ENCODE assay signal across 11 cellular contexts in genomic region chr6:112244428-112244827, GRCh38. TPM values are rescaled to one million over a fixed set of nuclear protein-coding genes. Genes with fewer than 3 reads are reported as not detected.
A peak's percentile ranks its signal among the peaks of the same experiment; 100 is the strongest.
DNase-seq lines count a peak whose midpoint lies in the region; ATAC-seq and TF ChIP-seq lines count a peak whose summit lies in the region.
"Had no signal": no experiment of that assay in that cellular context is flagged by ENCODE, and none has a peak within 500 bp of the region (broad histone marks: within the 10 kb centered on the region; RNA-seq: fewer than 3 reads in every experiment).

No MANE protein-coding gene starts in this region.

- POLR2A ChIA-PET in SK-N-SH (lab: Yijun Ruan, JAX) = no interaction called here

- H3K36me3 ChIP-seq in SK-N-SH (replicated peaks in 1 of 2; ENCODE audit: control insufficient read depth in 1 of 2, insufficient read depth in 2 of 2, low read length in 1 of 2) = no peaks in the 10 kb centered on the region
- H3K36me3 ChIP-seq in esophagus squamous epithelium = no peaks in the 10 kb centered on the region
- peaks cover 37% of the 10 kb centered on the region for H3K36me3 ChIP-seq in osteoblast (ENCODE audit: insufficient read depth, low read length)
- no peaks in the 10 kb centered on the region for H3K36me3 ChIP-seq in transverse colon

- H3K79me2 ChIP-seq in SK-N-SH (ENCODE audit: insufficient read depth) = no peaks in the 10 kb centered on the region
- H3K79me2 ChIP-seq in osteoblast (ENCODE audit: insufficient read depth, low read length) = peaks cover 87% of the 10 kb centered on the region

- TF ChIP-seq CTCF in SK-N-SH (IDR thresholded peaks at IDR 0.05) (no peak), esophagus squamous epithelium (IDR thresholded peaks at IDR 0.05) (no peak), osteoblast (IDR thresholded peaks at IDR 0.05; ENCODE audit: extremely low read depth, low read depth, low read length) (no peak), transverse colon (IDR thresholded peaks at IDR 0.05) (no peak)

- H3K27ac ChIP-seq in SK-N-SH (ENCODE audit: low read depth in 2 of 2, low read length in 1 of 2) = peak overlapping the region; percentile 82 to 92; a peak in 2 of 4 replicates
- peak overlapping the region in 3 of 4 donors; percentile 74 to 88 (median 76) for H3K27ac ChIP-seq in esophagus squamous epithelium
- H3K27ac ChIP-seq in osteoblast (ENCODE audit: low read depth, low read length) = peak overlapping the region; percentile 79
- peak overlapping the region; percentile 87 to 89 (median 89) for H3K27ac ChIP-seq in transverse colon

- H4K20me1 ChIP-seq in SK-N-SH (ENCODE audit: insufficient read depth) = no peaks in the 10 kb centered on the region
- no peaks in the 10 kb centered on the region for H4K20me1 ChIP-seq in osteoblast (ENCODE audit: insufficient read depth, low read length)

- ATAC-seq in SK-N-SH treated with all-trans-retinoic acid at 6 μM for 48 hours (no peak), GM21576 (IDR thresholded peaks at IDR 0.05; ENCODE audit: unreplicated experiment) (no peak)
- ATAC-seq: activated T-cell treated with anti-CD3 and anti-CD28 coated beads, Interleukin-2, amount 50 U/mL, for 4 hours had no signal

- DNase-seq in SK-N-SH (no peak), esophagus squamous epithelium (lab: John Stamatoyannopoulos, UW) (no peak), osteoblast (ENCODE audit: insufficient read length, low spot score, missing footprints) (no peak), transverse colon (no peak), C1 segment of cervical spinal cord (lab: John Stamatoyannopoulos, UW) (no peak)
- no peak for DNase-seq in NK-92 treated with Interleukin-12 subunit alpha and Interleukin-12 subunit beta, amount 100 ng/mL, for 24 hours (lab: John Stamatoyannopoulos, UW)
- DNase-seq: 8988T; activated naive CD8-positive, alpha-beta T cell treated with anti-CD3 and anti-CD28 coated beads, Interleukin-2, amount 10 ng/mL, durations not matched to agents 7 days and 5 days; activated T-cell treated with anti-CD3 and anti-CD28 coated beads, Interleukin-2, amount 50 U/mL, for 4 hours had no signal

- no peak overlapping the region for H3K9ac ChIP-seq in SK-N-SH

- H2AFZ ChIP-seq in SK-N-SH (ENCODE audit: low read depth) = no peak overlapping the region
- H2AFZ ChIP-seq in osteoblast (ENCODE audit: low read length) = peak overlapping the region; percentile 30

- in situ Hi-C loops in transverse colon (cut with MboI; ENCODE audit: low pct_ligation_motif_present in 1 of 4, low pct_unique_long_range_greater_than_20kb in 1 of 4, low sequenced_read_pairs in 3 of 4) = no loop called here

- H3F3A ChIP-seq in SK-N-SH (replicated peaks; ENCODE audit: insufficient read depth) = peaks cover 16% of the 10 kb centered on the region

- H3K4me2 ChIP-seq in SK-N-SH (no peak overlapping the region), osteoblast (ENCODE audit: insufficient read depth, low read length) (peak overlapping the region; percentile 39)

- no peak for TF ChIP-seq POLR2A in esophagus squamous epithelium (IDR thresholded peaks at IDR 0.05)
- no peak for TF ChIP-seq POLR2A in transverse colon (IDR thresholded peaks at IDR 0.05)

- intact Hi-C loops in esophagus squamous epithelium (cut with DNase I) (no loop called here), transverse colon (cut with DNase I; ENCODE audit: low total_unique reads) (no loop called here)

- WGBS in SK-N-SH (ENCODE audit: low lambda C conversion rate) = 88% methylated on average over 5 of the region's 5 CpGs
- 50 to 66% methylated on average over 5 of the region's 5 CpGs for WGBS in esophagus squamous epithelium, 2 donors
- 49 to 51% methylated on average over 5 of the region's 5 CpGs for WGBS in transverse colon (ENCODE audit: low coverage in 1 of 2), 2 donors

- CTCF ChIA-PET in SK-N-SH (lab: Yijun Ruan, JAX) = interaction anchor here (1.4 kb wide), 1 partner anchor 64 kb away, joined by 4 read pairs; no protein-coding TSS in a partner anchor

- TF ChIP-seq EP300 in SK-N-SH (IDR thresholded peaks at IDR 0.05; ENCODE audit: borderline replicate concordance in 1 of 2, low read depth in 1 of 2, low read length in 1 of 2) (no peak), transverse colon (IDR thresholded peaks at IDR 0.05; ENCODE audit: low read depth) (no peak)

- H3K9me3 ChIP-seq in SK-N-SH = no peaks in the 10 kb centered on the region
- H3K9me3 ChIP-seq in esophagus squamous epithelium = no peaks in the 10 kb centered on the region
- H3K9me3 ChIP-seq in osteoblast (ENCODE audit: low read depth, low read length) = no peaks in the 10 kb centered on the region
- H3K9me3 ChIP-seq in transverse colon = no peaks in the 10 kb centered on the region

- H3K4me3 ChIP-seq in SK-N-SH (ENCODE audit: low read depth in 2 of 2, low read length in 1 of 2) (no peak overlapping the region), esophagus squamous epithelium (peak overlapping the region in 1 of 4 donors; percentile 14), osteoblast (ENCODE audit: insufficient read depth, low read length) (peak overlapping the region; percentile 5), transverse colon (peak overlapping the region in 1 of 4 donors; percentile 8)

- H3K4me1 ChIP-seq in SK-N-SH (ENCODE audit: control insufficient read depth in 1 of 2, insufficient read depth in 2 of 2, low read depth in 1 of 2, low read length in 1 of 2) = peaks cover 8 to 17% of the 10 kb centered on the region in 2 experiments; a peak in 3 of 4 replicates
- H3K4me1 ChIP-seq in esophagus squamous epithelium = peaks cover 0 to 57% (median 26%) of the 10 kb centered on the region in 3 donors
- peaks cover 66% of the 10 kb centered on the region for H3K4me1 ChIP-seq in osteoblast (ENCODE audit: insufficient read depth, low read length)
- H3K4me1 ChIP-seq in transverse colon = peaks cover 5 to 45% (median 15%) of the 10 kb centered on the region in 4 donors

- H3K27me3 ChIP-seq in SK-N-SH (ENCODE audit: insufficient read depth) (no peaks in the 10 kb centered on the region), esophagus squamous epithelium (no peaks in the 10 kb centered on the region), osteoblast (ENCODE audit: insufficient read depth, low read length) (no peaks in the 10 kb centered on the region), transverse colon (no peaks in the 10 kb centered on the region)

- no peaks in the 10 kb centered on the region for H3K9me2 ChIP-seq in SK-N-SH

- no peak for TF ChIP-seq RAD21 in SK-N-SH (IDR thresholded peaks at IDR 0.05; ENCODE audit: low read length)

TF ChIP-seq in SK-N-SH, 30 proteins besides CTCF, POLR2A, EP300 and RAD21 (continues in another document):
- TF ChIP-seq, protein P1, sequence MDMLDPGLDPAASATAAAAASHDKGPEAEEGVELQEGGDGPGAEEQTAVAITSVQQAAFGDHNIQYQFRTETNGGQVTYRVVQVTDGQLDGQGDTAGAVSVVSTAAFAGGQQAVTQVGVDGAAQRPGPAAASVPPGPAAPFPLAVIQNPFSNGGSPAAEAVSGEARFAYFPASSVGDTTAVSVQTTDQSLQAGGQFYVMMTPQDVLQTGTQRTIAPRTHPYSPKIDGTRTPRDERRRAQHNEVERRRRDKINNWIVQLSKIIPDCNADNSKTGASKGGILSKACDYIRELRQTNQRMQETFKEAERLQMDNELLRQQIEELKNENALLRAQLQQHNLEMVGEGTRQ (IDR thresholded peaks at IDR 0.05; ENCODE audit: borderline replicate concordance, low read depth, low read length) = no peak
- no peak for TF ChIP-seq JUND (IDR thresholded peaks at IDR 0.05)

TF ChIP-seq in SK-N-SH treated with all-trans-retinoic acid at 6 μM for 48 hours, 23 proteins besides CTCF, POLR2A, EP300 and RAD21 (continues in another document):
- no peak for TF ChIP-seq ARNTL (CRISPR knock-in tag; IDR thresholded peaks at IDR 0.05; ENCODE audit: borderline replicate concordance, low read depth)
- TF ChIP-seq ZFP3 (CRISPR knock-in tag; IDR thresholded peaks at IDR 0.05) = no peak
- TF ChIP-seq PPARA (CRISPR knock-in tag; IDR thresholded peaks at IDR 0.05; ENCODE audit: borderline replicate concordance) = no peak
- no peak for TF ChIP-seq TCF4 (CRISPR knock-in tag; IDR thresholded peaks at IDR 0.05; ENCODE audit: borderline replicate concordance)
- no peak for TF ChIP-seq TOX (CRISPR knock-in tag; IDR thresholded peaks at IDR 0.05; ENCODE audit: borderline replicate concordance)
- no peak for TF ChIP-seq CSDC2 (CRISPR knock-in tag; IDR thresholded peaks at IDR 0.05)
- no peak for TF ChIP-seq GLIS3 (CRISPR knock-in tag; IDR thresholded peaks at IDR 0.05)
- TF ChIP-seq TSHZ2 (CRISPR knock-in tag; IDR thresholded peaks at IDR 0.05) = no peak

RNA-seq across cellular contexts. Expression of gene LAMA4, which starts 9.9 kb away (rescaled TPM):
- polyA plus RNA-seq in SK-N-SH (2012; rRNA removed) = 9.4 and 10.5 TPM in 2 replicates
- 6.9 and 7.5 TPM in 2 replicates for polyA plus RNA-seq in SK-N-SH (2012; cell fraction: cytosol; rRNA removed)
- polyA plus RNA-seq in SK-N-SH (2012; cell fraction: nucleus; rRNA removed) = 14.6 and 14.9 TPM in 2 replicates
- total RNA-seq in esophagus squamous epithelium (100 to 1,000 TPM in 1 of 4 donors, 10 to 100 TPM in 1, 1 to 10 TPM in 2; 8.1 to 116 (median 19.0) TPM), osteoblast (260 and 456 TPM in 2 replicates), transverse colon (10 to 100 TPM; 27.3 to 54.9 (median 40.1) TPM)
- total RNA-seq: activated naive CD8-positive, alpha-beta T cell treated with anti-CD3 and anti-CD28 coated beads, Interleukin-2, amount 10 ng/mL, durations not matched to agents 7 days and 5 days had no signal
